Comparison of ENCODE assay signal across 8 cellular contexts in genomic region chr2:236568068-236568921, GRCh38. TPM values are rescaled to one million over a fixed set of nuclear protein-coding genes. Genes with fewer than 3 reads are reported as not detected.
A peak's percentile ranks its signal among the peaks of the same experiment; 100 is the strongest.
DNase-seq lines count a peak whose midpoint lies in the region; ATAC-seq and TF ChIP-seq lines count a peak whose summit lies in the region.

No MANE protein-coding gene starts in this region.

- CTCF ChIA-PET in activated naive CD4-positive, alpha-beta T cell treated with anti-CD3 and anti-CD28 coated beads, Interleukin-2, amount 10 ng/mL, durations not matched to agents 7 days and 5 days (lab: Charles Lee), result interaction anchor here (0.7 to 7.8 kb wide), 9 partner anchors 9 to 459 kb away, joined by 3 to 214 read pairs (median 12); no protein-coding TSS in a partner anchor

- TF ChIP-seq CTCF in left ventricle myocardium inferior (IDR thresholded peaks at IDR 0.05; ENCODE audit: borderline replicate concordance), result peak; percentile 33

- intact Hi-C loops in left ventricle myocardium inferior (cut with micrococcal nuclease), result no loop called here

- no peaks in the 10 kb centered on the region for H3K27me3 ChIP-seq in left ventricle myocardium inferior (ENCODE audit: low read depth)

- peak overlapping the region; percentile 64 for H3K4me3 Mint-ChIP-seq in activated naive CD4-positive, alpha-beta T cell treated with anti-CD3 and anti-CD28 coated beads, Interleukin-2, amount 10 ng/mL, durations not matched to agents 7 days and 5 days

- no peaks in the 10 kb centered on the region for H3K36me3 ChIP-seq in left ventricle myocardium inferior

- H3K27ac ChIP-seq in left ventricle myocardium inferior (replicated peaks), result peak overlapping the region; percentile 99

- peaks cover 35% of the 10 kb centered on the region for H3K4me1 Mint-ChIP-seq in activated naive CD4-positive, alpha-beta T cell treated with anti-CD3 and anti-CD28 coated beads, Interleukin-2, amount 10 ng/mL, durations not matched to agents 7 days and 5 days

- no peaks in the 10 kb centered on the region for H3K9me3 ChIP-seq in left ventricle myocardium inferior (replicated peaks)

- peaks cover 7% of the 10 kb centered on the region for H3K36me3 Mint-ChIP-seq in activated naive CD4-positive, alpha-beta T cell treated with anti-CD3 and anti-CD28 coated beads, Interleukin-2, amount 10 ng/mL, durations not matched to agents 7 days and 5 days

- H3K27ac Mint-ChIP-seq in activated naive CD4-positive, alpha-beta T cell treated with anti-CD3 and anti-CD28 coated beads, Interleukin-2, amount 10 ng/mL, durations not matched to agents 7 days and 5 days, result no peak overlapping the region

- peak; percentile 32 for ATAC-seq in HG03565 (IDR thresholded peaks at IDR 0.05; ENCODE audit: unreplicated experiment)
- ATAC-seq in GM19452 (IDR thresholded peaks at IDR 0.05; ENCODE audit: unreplicated experiment), result no peak

- H3K9me3 Mint-ChIP-seq in activated naive CD4-positive, alpha-beta T cell treated with anti-CD3 and anti-CD28 coated beads, Interleukin-2, amount 10 ng/mL, durations not matched to agents 7 days and 5 days, result no peaks in the 10 kb centered on the region

- H3K4me3 ChIP-seq in left ventricle myocardium inferior, result peak overlapping the region; percentile 77

- H3K27me3 Mint-ChIP-seq in activated naive CD4-positive, alpha-beta T cell treated with anti-CD3 and anti-CD28 coated beads, Interleukin-2, amount 10 ng/mL, durations not matched to agents 7 days and 5 days, result peaks cover 25% of the 10 kb centered on the region

- peak; percentile 9 to 15 for DNase-seq in activated CD4-positive, alpha-beta T cell treated with anti-CD3 and anti-CD28 coated beads for 4 hours
- DNase-seq in activated CD4-positive, alpha-beta T cell treated with anti-CD3 and anti-CD28 coated beads for 1 hour, result no peak
- peak; percentile 54 for DNase-seq in activated naive CD4-positive, alpha-beta T cell treated with anti-CD3 and anti-CD28 coated beads, Interleukin-2, amount 10 ng/mL, durations not matched to agents 7 days and 5 days
- peak; percentile 69 for DNase-seq in left ventricle myocardium inferior
- DNase-seq in retina, result peak; percentile 85
- no peak for DNase-seq in mesenteric fat pad (ENCODE audit: low spot score)

- H3K4me1 ChIP-seq in left ventricle myocardium inferior, result peaks cover 70% of the 10 kb centered on the region

RNA-seq across cellular contexts. Expression of gene ACKR3, which starts 1.3 kb away (rescaled TPM):
- 39.3 TPM for total RNA-seq in left ventricle myocardium inferior
- total RNA-seq in mesenteric fat pad, result 74.1 TPM

Comparison
In these comparisons a context has a peak if more than half of its experiments do, and no peak if none do; other contexts are left out.
1. DNase-seq: peak in activated CD4-positive, alpha-beta T cell treated with anti-CD3 and anti-CD28 coated beads for 4 hours (2 of 2), activated naive CD4-positive, alpha-beta T cell treated with anti-CD3 and anti-CD28 coated beads, Interleukin-2, amount 10 ng/mL, durations not matched to agents 7 days and 5 days (single experiment), left ventricle myocardium inferior (single experiment) and retina (single experiment); none in activated CD4-positive, alpha-beta T cell treated with anti-CD3 and anti-CD28 coated beads for 1 hour (single experiment) and mesenteric fat pad (single experiment).